Comparison of ENCODE assay signal across 13 cellular contexts in the genomic region with DNA sequence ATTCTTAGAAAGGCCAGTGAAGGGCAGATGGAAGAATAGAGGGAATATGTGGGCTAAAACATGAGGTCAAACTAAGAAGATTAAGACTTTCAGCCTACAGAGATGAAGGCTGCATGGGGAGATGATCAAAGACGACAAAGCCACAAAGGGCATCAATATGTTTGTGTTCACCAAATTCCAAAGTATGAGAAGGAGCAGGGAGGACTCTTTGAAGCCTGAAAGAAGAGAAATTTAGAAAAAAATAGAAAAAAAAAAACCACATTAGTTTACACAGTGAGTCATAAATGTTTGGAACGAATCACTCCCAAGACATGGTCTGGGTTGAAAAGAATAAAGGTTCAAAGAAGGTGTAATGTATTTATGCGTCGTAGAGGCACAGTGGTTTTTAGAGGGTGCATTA.
"Had no signal": no experiment of that assay in that cellular context is flagged by ENCODE, and none has a peak within 500 bp of the region (broad histone marks: within the 10 kb centered on the region; RNA-seq: fewer than 3 reads in every experiment).

No MANE protein-coding gene starts in this region.

- H3K36me3 ChIP-seq: cardiac muscle cell, heart left ventricle, tibial nerve had no signal

- H3K27ac ChIP-seq: cardiac muscle cell, heart left ventricle, tibial nerve had no signal

- H3K4me3 ChIP-seq: cardiac muscle cell, heart left ventricle, tibial nerve had no signal

- H3K9me3 Mint-ChIP-seq: activated naive CD4-positive, alpha-beta T cell treated with anti-CD3 and anti-CD28 coated beads, Interleukin-2, amount 50 U/mL, for 24 hours; stimulated activated memory B cell treated with anti-CD40 and anti-IgM and Interleukin-4, amounts not matched to agents 10 μg/mL and 1 μg/mL and 100 μg/mL, for 72 hours; T-cell had no signal

- H3K4me1 Mint-ChIP-seq: activated naive CD4-positive, alpha-beta T cell treated with anti-CD3 and anti-CD28 coated beads, Interleukin-2, amount 50 U/mL, for 24 hours; stimulated activated memory B cell treated with anti-CD40 and anti-IgM and Interleukin-4, amounts not matched to agents 10 μg/mL and 1 μg/mL and 100 μg/mL, for 72 hours; T-cell had no signal

- H3K27me3 ChIP-seq: cardiac muscle cell, tibial nerve had no signal

- H3K9me3 ChIP-seq: heart left ventricle, tibial nerve had no signal

- DNase-seq: activated CD4-positive, alpha-beta T cell treated with anti-CD3 and anti-CD28 coated beads for 4 hours; activated CD8-positive, alpha-beta T cell treated with anti-CD3 and anti-CD28 coated beads, Interleukin-2, amount 10 ng/mL, durations not matched to agents 7 days and 5 days; amniotic stem cell; foreskin melanocyte; heart left ventricle; midbrain; right cardiac atrium; stimulated activated CD4-positive, alpha-beta T cell treated with anti-CD3 and anti-CD28 coated beads, Interleukin-1b, Interleukin-23, amount 100 ng/mL, for 48 hours; T-cell had no signal

- H3K4me1 ChIP-seq: heart left ventricle, tibial nerve had no signal

- H3K36me3 Mint-ChIP-seq: activated naive CD4-positive, alpha-beta T cell treated with anti-CD3 and anti-CD28 coated beads, Interleukin-2, amount 50 U/mL, for 24 hours; stimulated activated memory B cell treated with anti-CD40 and anti-IgM and Interleukin-4, amounts not matched to agents 10 μg/mL and 1 μg/mL and 100 μg/mL, for 72 hours; T-cell had no signal

- H3K27ac Mint-ChIP-seq: activated CD8-positive, alpha-beta T cell treated with anti-CD3 and anti-CD28 coated beads, Interleukin-2, amount 10 ng/mL, durations not matched to agents 7 days and 5 days; activated naive CD4-positive, alpha-beta T cell treated with anti-CD3 and anti-CD28 coated beads, Interleukin-2, amount 50 U/mL, for 24 hours; stimulated activated memory B cell treated with anti-CD40 and anti-IgM and Interleukin-4, amounts not matched to agents 10 μg/mL and 1 μg/mL and 100 μg/mL, for 72 hours; T-cell had no signal

- H3K4me3 Mint-ChIP-seq: activated CD8-positive, alpha-beta T cell treated with anti-CD3 and anti-CD28 coated beads, Interleukin-2, amount 10 ng/mL, durations not matched to agents 7 days and 5 days; activated naive CD4-positive, alpha-beta T cell treated with anti-CD3 and anti-CD28 coated beads, Interleukin-2, amount 50 U/mL, for 24 hours; stimulated activated memory B cell treated with anti-CD40 and anti-IgM and Interleukin-4, amounts not matched to agents 10 μg/mL and 1 μg/mL and 100 μg/mL, for 72 hours; T-cell had no signal
